ENCODE assay signal across 8 cellular contexts in genomic region chr18:2656237-2657042, GRCh38. TPM values are rescaled to one million over a fixed set of nuclear protein-coding genes. Genes with fewer than 3 reads are reported as not detected.
DNase-seq lines count a peak whose midpoint lies in the region; ATAC-seq, FAIRE-seq and TF ChIP-seq lines count a peak whose summit lies in the region.

No MANE protein-coding gene starts in this region.

- H3K9me3 ChIP-seq in astrocyte (ENCODE audit: insufficient read depth, low read depth, low read length) (no peaks in the 10 kb centered on the region), hepatocyte (ENCODE audit: low read depth) (no peaks in the 10 kb centered on the region), sigmoid colon (no peaks in the 10 kb centered on the region)

- FAIRE-seq in GM19239 (lab: Jason Lieb, UNC) (peak; percentile 73), astrocyte (lab: Jason Lieb, UNC) (no peak)

- DNase-seq in AG20443 (ENCODE audit: low spot score) (peak; percentile 73), GM19239 (ENCODE audit: insufficient read length, low spot score) (no peak), T follicular helper cell (ENCODE audit: low read depth) (peak; percentile 33), astrocyte (ENCODE audit: low read depth) (peak; percentile 32), hepatocyte (ENCODE audit: low spot score) (peak; percentile 63), sigmoid colon (peak; percentile 84), pons (ENCODE audit: low spot score) (no peak)

- peaks cover 56% of the 10 kb centered on the region for H3K79me2 ChIP-seq in astrocyte (ENCODE audit: insufficient read depth, low read length)
- peaks cover 50% of the 10 kb centered on the region for H3K79me2 ChIP-seq in hepatocyte

- 1% methylated on average over 43 of the region's 50 CpGs for WGBS in hepatocyte (ENCODE audit: low lambda C conversion rate, missing lambda C conversion rate)
- WGBS in sigmoid colon, 2 donors, result 0% methylated on average over 50 of the region's 50 CpGs

- peaks cover 7% of the 10 kb centered on the region for H3K27me3 Mint-ChIP-seq in astrocyte (ENCODE audit: low read depth, unreplicated experiment)

- H3K9me3 Mint-ChIP-seq in astrocyte (ENCODE audit: unreplicated experiment), result no peaks in the 10 kb centered on the region

- intact Hi-C loops in sigmoid colon (cut with DNase I), result loop anchor here (5.0 kb wide), 3 partner anchors 356 to 796 kb away; partner anchors contain the start of genes LPIN2, MYL12A and TGIF1

- H3K27ac ChIP-seq in astrocyte (ENCODE audit: low read depth, low read length), result peak overlapping the region; percentile 91
- peak overlapping the region; percentile 99 for H3K27ac ChIP-seq in hepatocyte
- peak overlapping the region; percentile 95 to 99 (median 98) for H3K27ac ChIP-seq in sigmoid colon

- H2AFZ ChIP-seq in astrocyte (ENCODE audit: low read depth, low read length), result peak overlapping the region; percentile 80
- peak overlapping the region; percentile 55 for H2AFZ ChIP-seq in hepatocyte

- peaks cover 31% of the 10 kb centered on the region for H4K20me1 ChIP-seq in astrocyte (ENCODE audit: insufficient read depth, low read length)
- peaks cover 18% of the 10 kb centered on the region for H4K20me1 ChIP-seq in hepatocyte (ENCODE audit: insufficient read depth, poor library complexity, severe bottlenecking)

- peak overlapping the region; percentile 89 for H3K4me2 ChIP-seq in astrocyte (ENCODE audit: low read length)
- peak overlapping the region; percentile 71 for H3K4me2 ChIP-seq in hepatocyte

- H3K4me1 Mint-ChIP-seq in astrocyte (ENCODE audit: low read depth, unreplicated experiment), result peaks cover 10% of the 10 kb centered on the region

- H3K4me3 Mint-ChIP-seq in astrocyte (ENCODE audit: unreplicated experiment), result peak overlapping the region; percentile 93

- H3K9me2 ChIP-seq in hepatocyte (replicated peaks; ENCODE audit: insufficient read depth), result no peaks in the 10 kb centered on the region

- TF ChIP-seq POLR2A in sigmoid colon (IDR thresholded peaks at IDR 0.05), result no peak

- H3K27me3 ChIP-seq in astrocyte (ENCODE audit: insufficient read depth, low read length) (no peaks in the 10 kb centered on the region), hepatocyte (no peaks in the 10 kb centered on the region), sigmoid colon (no peaks in the 10 kb centered on the region)

- H3K36me3 Mint-ChIP-seq in astrocyte (ENCODE audit: low read depth, unreplicated experiment), result no peaks in the 10 kb centered on the region

- peak; percentile 11 for ATAC-seq in HG03460 (IDR thresholded peaks at IDR 0.05; ENCODE audit: unreplicated experiment)

- H3K4me3 ChIP-seq in astrocyte (ENCODE audit: insufficient read depth, low read depth, low read length), result peak overlapping the region; percentile 71
- H3K4me3 ChIP-seq in hepatocyte, result peak overlapping the region; percentile 85
- peak overlapping the region; percentile 71 to 97 (median 94) for H3K4me3 ChIP-seq in sigmoid colon

- no peaks in the 10 kb centered on the region for H3K36me3 ChIP-seq in astrocyte (ENCODE audit: insufficient read depth, low read length)
- H3K36me3 ChIP-seq in hepatocyte (replicated peaks; ENCODE audit: insufficient read depth, low read depth), result no peaks in the 10 kb centered on the region
- H3K36me3 ChIP-seq in sigmoid colon, result no peaks in the 10 kb centered on the region

- H3K27ac Mint-ChIP-seq in astrocyte (ENCODE audit: unreplicated experiment), result peak overlapping the region; percentile 88

- H3K4me1 ChIP-seq in astrocyte (ENCODE audit: insufficient read depth, low read length) (peaks cover 8% of the 10 kb centered on the region), hepatocyte (ENCODE audit: insufficient read depth) (peaks cover 10% of the 10 kb centered on the region), sigmoid colon (peaks cover 0 to 37% (median 29%) of the 10 kb centered on the region in 4 donors)

- TF ChIP-seq CTCF in astrocyte (IDR thresholded peaks at IDR 0.05; ENCODE audit: insufficient read depth, low read depth, low read length) (no peak), hepatocyte (IDR thresholded peaks at IDR 0.05; ENCODE audit: poor library complexity) (no peak), sigmoid colon (IDR thresholded peaks at IDR 0.05) (no peak)

- peak overlapping the region; percentile 93 for H3K9ac ChIP-seq in astrocyte (ENCODE audit: low read length)

- TF ChIP-seq EP300 in sigmoid colon (IDR thresholded peaks at IDR 0.05), result no peak

RNA-seq across cellular contexts. Expression of gene SMCHD1, which starts 0.9 kb away (rescaled TPM):
- 29.6 and 29.7 TPM in 2 replicates for total RNA-seq in astrocyte
- total RNA-seq in hepatocyte, result 48.9 and 63.9 TPM in 2 replicates
- 13.0 and 15.7 TPM in 2 replicates for polyA plus RNA-seq in hepatocyte
- 100 to 1,000 TPM in 1 of 4 donors, 10 to 100 TPM in 3; 69.9 to 101 (median 82.4) TPM for total RNA-seq in sigmoid colon
- polyA plus RNA-seq in sigmoid colon, result 10 to 100 TPM; 14.8 to 24.9 (median 21.0) TPM

Comparison
In these comparisons a context has a peak if more than half of its experiments do, and no peak if none do; other contexts are left out.
1. DNase-seq: peak in AG20443 (single experiment), T follicular helper cell (single experiment), astrocyte (single experiment), hepatocyte (single experiment) and sigmoid colon (single experiment); none in GM19239 (single experiment) and pons (single experiment).
2. Peak in every context shown above with its lines, with median percentiles within 50 percentile points of each other: H3K27ac ChIP-seq and H3K4me3 ChIP-seq.